Comparison of ENCODE assay signal across 11 cellular contexts in the genomic region with DNA sequence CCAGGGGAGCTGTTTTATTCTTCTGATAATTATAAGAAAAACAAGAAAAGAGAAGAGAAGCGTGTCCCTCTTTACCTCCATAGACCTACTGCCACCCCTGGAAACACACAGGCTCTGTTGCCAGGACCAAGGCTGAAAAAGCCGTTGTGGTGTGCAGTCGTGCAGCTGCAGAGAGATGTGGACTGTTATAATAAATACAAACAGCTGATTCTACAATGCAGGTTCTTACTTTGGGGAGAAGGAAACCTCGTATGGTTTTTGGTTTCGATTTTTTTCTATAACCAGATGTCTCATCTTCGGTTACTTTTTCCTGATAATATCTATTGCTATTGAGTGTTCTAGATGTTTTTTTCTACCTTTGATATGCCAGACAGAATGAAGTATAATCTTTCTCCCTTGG. TPM values are rescaled to one million over a fixed set of nuclear protein-coding genes. Genes with fewer than 3 reads are reported as not detected.
DNase-seq lines count a peak whose midpoint lies in the region; ATAC-seq and TF ChIP-seq lines count a peak whose summit lies in the region.
"Had no signal": no experiment of that assay in that cellular context is flagged by ENCODE, and none has a peak within 500 bp of the region (broad histone marks: within the 10 kb centered on the region; RNA-seq: fewer than 3 reads in every experiment).

No MANE protein-coding gene starts in this region.

- peak overlapping the region in 1 of 2 experiments; percentile 3 for H3K4me3 ChIP-seq in neutrophil (ENCODE audit: low read depth in 1 of 2, low read length in 1 of 2)
- H3K4me3 ChIP-seq: ovary had no signal

- no peak for DNase-seq in activated CD4-positive, CD25-positive, alpha-beta regulatory T cell (lab: John Stamatoyannopoulos, UW)
- DNase-seq in activated CD8-positive, alpha-beta T cell treated with anti-CD3 and anti-CD28 coated beads, Interleukin-2, amount 10 ng/mL, durations not matched to agents 7 days and 5 days = peak; percentile 60
- DNase-seq in DMS153 (lab: John Stamatoyannopoulos, UW) (no peak), kidney tubule cell (ENCODE audit: low spot score) (no peak)
- DNase-seq: IMR-90, ovary had no signal

- H3K27ac ChIP-seq in neutrophil = peak overlapping the region; percentile 74
- H3K27ac ChIP-seq: ovary had no signal

- peaks cover 94% of the 10 kb centered on the region for H3K4me1 Mint-ChIP-seq in activated CD8-positive, alpha-beta T cell treated with anti-CD3 and anti-CD28 coated beads, Interleukin-2, amount 10 ng/mL, durations not matched to agents 7 days and 5 days (ENCODE audit: low read depth)

- H3K4me3 Mint-ChIP-seq in activated CD8-positive, alpha-beta T cell treated with anti-CD3 and anti-CD28 coated beads, Interleukin-2, amount 10 ng/mL, durations not matched to agents 7 days and 5 days = peak overlapping the region; percentile 72

- TF ChIP-seq CTCF in neutrophil (IDR thresholded peaks at IDR 0.05) = no peak

- no peaks in the 10 kb centered on the region for H3K27me3 Mint-ChIP-seq in activated CD8-positive, alpha-beta T cell treated with anti-CD3 and anti-CD28 coated beads, Interleukin-2, amount 10 ng/mL, durations not matched to agents 7 days and 5 days (ENCODE audit: low read depth)

- H3K27ac Mint-ChIP-seq in activated CD8-positive, alpha-beta T cell treated with anti-CD3 and anti-CD28 coated beads, Interleukin-2, amount 10 ng/mL, durations not matched to agents 7 days and 5 days = peak overlapping the region; percentile 92

- ATAC-seq in activated CD4-positive, CD25-positive, alpha-beta regulatory T cell treated with anti-CD3 and anti-CD28 coated beads, Interleukin-2, amount 50 U/mL, for 24 hours = peak; percentile 39 to 41
- ATAC-seq in HG03108 (IDR thresholded peaks at IDR 0.05; ENCODE audit: unreplicated experiment) (peak; percentile 60), HG03095 (IDR thresholded peaks at IDR 0.05; ENCODE audit: unreplicated experiment) (no peak)
- peak; percentile 54 for ATAC-seq in activated CD8-positive, alpha-beta T cell treated with anti-CD3 and anti-CD28 coated beads, Interleukin-2, amount 10 ng/mL, durations not matched to agents 7 days and 5 days

- POLR2A ChIA-PET in activated CD8-positive, alpha-beta T cell treated with anti-CD3 and anti-CD28 coated beads, Interleukin-2, amount 10 ng/mL, durations not matched to agents 7 days and 5 days (lab: Charles Lee) = interaction anchor here (1.2 to 10.4 kb wide), 3 partner anchors 8 to 19 kb away, joined by 4 to 101 read pairs (median 84); no protein-coding TSS in a partner anchor

- CTCF ChIA-PET in activated CD8-positive, alpha-beta T cell treated with anti-CD3 and anti-CD28 coated beads, Interleukin-2, amount 10 ng/mL, durations not matched to agents 7 days and 5 days (lab: Charles Lee) = interaction anchor here (1.2 to 12.1 kb wide), 7 partner anchors 10 to 92 kb away, joined by 3 to 178 read pairs (median 40); a partner anchor contains a TSS

- peaks cover 82 to 93% of the 10 kb centered on the region in 2 experiments for H3K4me1 ChIP-seq in neutrophil (ENCODE audit: control insufficient read depth in 1 of 2, insufficient read depth in 1 of 2, low read depth in 1 of 2, low read length in 1 of 2)

- peaks cover 24% of the 10 kb centered on the region for H3K36me3 ChIP-seq in neutrophil
- H3K36me3 ChIP-seq: ovary had no signal

- H3K27me3 ChIP-seq in neutrophil = no peaks in the 10 kb centered on the region
- H3K27me3 ChIP-seq: ovary had no signal

- peaks cover 51% of the 10 kb centered on the region for H3K36me3 Mint-ChIP-seq in activated CD8-positive, alpha-beta T cell treated with anti-CD3 and anti-CD28 coated beads, Interleukin-2, amount 10 ng/mL, durations not matched to agents 7 days and 5 days (ENCODE audit: low read depth)

- no peaks in the 10 kb centered on the region for H3K9me3 Mint-ChIP-seq in activated CD8-positive, alpha-beta T cell treated with anti-CD3 and anti-CD28 coated beads, Interleukin-2, amount 10 ng/mL, durations not matched to agents 7 days and 5 days (ENCODE audit: insufficient read depth)

- no peaks in the 10 kb centered on the region for H3K9me3 ChIP-seq in neutrophil
- H3K9me3 ChIP-seq: ovary had no signal

RNA-seq across cellular contexts. Expression of a gene that starts 28.1 kb away (rescaled TPM):
- total RNA-seq in activated CD8-positive, alpha-beta T cell treated with anti-CD3 and anti-CD28 coated beads, Interleukin-2, amount 10 ng/mL, durations not matched to agents 7 days and 5 days = 100 to 1,000 TPM; 198 to 215 TPM
- total RNA-seq: A673, IMR-90 had no signal
